In genomic region chr7:142420554-142421362, GRCh38 we compare ENCODE assay signal across 2 cellular contexts.
TF ChIP-seq lines count a peak whose summit lies in the region.

No MANE protein-coding gene starts in this region.

TF ChIP-seq in IMR-90, 13 proteins besides CTCF, POLR2A, EP300 and RAD21 (continued from another document):
- TF ChIP-seq ELK1 (IDR thresholded peaks at IDR 0.05; ENCODE audit: borderline replicate concordance, low read depth, low read length), result no peak
- TF ChIP-seq MAFK (IDR thresholded peaks at IDR 0.05; ENCODE audit: low read depth, low read length), result no peak
- TF ChIP-seq MAZ (IDR thresholded peaks at IDR 0.05; ENCODE audit: borderline replicate concordance, low read depth, low read length), result peak; percentile 50; the same call in 1 of the 2 replicates
- peak; percentile 46 for TF ChIP-seq SMC3 (IDR thresholded peaks at IDR 0.05; ENCODE audit: low read depth, low read length)
- peak; percentile 44; the same call in 1 of the 2 replicates for TF ChIP-seq MXI1 (IDR thresholded peaks at IDR 0.05; ENCODE audit: borderline replicate concordance, low read depth, low read length)
- no peak for TF ChIP-seq NFE2L2 (IDR thresholded peaks at IDR 0.05; ENCODE audit: low read depth, low read length)
- no peak for TF ChIP-seq FOS (IDR thresholded peaks at IDR 0.05; ENCODE audit: low read depth, low read length)
- peak; percentile 40; the same call in 1 of the 2 replicates for TF ChIP-seq USF2 (IDR thresholded peaks at IDR 0.05; ENCODE audit: low read depth, low read length)
- TF ChIP-seq RCOR1 (IDR thresholded peaks at IDR 0.05; ENCODE audit: insufficient replicate concordance, low read length), result no peak
- no peak for TF ChIP-seq RFX5 (IDR thresholded peaks at IDR 0.05; ENCODE audit: low read depth, low read length)

TF ChIP-seq in K562, 482 proteins besides CTCF, POLR2A, EP300 and RAD21 (continued from another document):
- TF ChIP-seq MAX (CRISPR knock-in tag; IDR thresholded peaks at IDR 0.05) (peak; percentile 42; the same call in 1 of the 2 replicates), USF2 (CRISPR knock-in tag; IDR thresholded peaks at IDR 0.05) (peak; percentile 36; the same call in 1 of the 2 replicates)
